32 cellular contexts compared by ENCODE assay signal in genomic region chr1:153434746-153435455, GRCh38. TPM values are rescaled to one million over a fixed set of nuclear protein-coding genes. Genes with fewer than 3 reads are reported as not detected.
A peak's percentile ranks its signal among the peaks of the same experiment; 100 is the strongest.
DNase-seq lines count a peak whose midpoint lies in the region; ATAC-seq, FAIRE-seq and TF ChIP-seq lines count a peak whose summit lies in the region.
"Had no signal": no experiment of that assay in that cellular context is flagged by ENCODE, and none has a peak within 500 bp of the region (broad histone marks: within the 10 kb centered on the region; RNA-seq: fewer than 3 reads in every experiment).

No MANE protein-coding gene starts in this region.

- no peaks in the 10 kb centered on the region for H3K9me3 ChIP-seq in pancreas
- H3K9me3 ChIP-seq in CD8-positive, alpha-beta memory T cell (ENCODE audit: low read length): no peaks in the 10 kb centered on the region
- H3K9me3 ChIP-seq: A549, Caco-2, SJCRH30 had no signal

- H3K79me1 ChIP-seq in mesendoderm (ENCODE audit: low read length): no peaks in the 10 kb centered on the region

- peaks cover 0 to 2% (median 0%) of the 10 kb centered on the region in 3 donors for H3K36me3 Mint-ChIP-seq in CD8-positive, alpha-beta memory T cell
- H3K36me3 Mint-ChIP-seq: CD4-positive, alpha-beta memory T cell had no signal

- H3K9ac ChIP-seq in mesendoderm (ENCODE audit: low read length): no peak overlapping the region

- WGBS in mesendoderm (ENCODE audit: extremely low coverage, insufficient coverage, low lambda C conversion rate): no CpG with 5 or more reads among the region's 11 CpGs
- WGBS in pancreas, 2 donors: 53 to 64% methylated on average over 11 of the region's 11 CpGs

- H3K23ac ChIP-seq in mesendoderm (ENCODE audit: low read length): no peak overlapping the region

- H3K9me3 Mint-ChIP-seq in CD8-positive, alpha-beta memory T cell: peaks cover 0 to 2% (median 0%) of the 10 kb centered on the region in 5 donors
- H3K9me3 Mint-ChIP-seq: CD4-positive, alpha-beta memory T cell had no signal

- H2AK5ac ChIP-seq in mesendoderm (ENCODE audit: low read length): no peak overlapping the region

- H3K36me3 ChIP-seq in mesendoderm (ENCODE audit: control insufficient read depth, insufficient read depth, low read length) (no peaks in the 10 kb centered on the region), pancreas (no peaks in the 10 kb centered on the region)
- no peaks in the 10 kb centered on the region for H3K36me3 ChIP-seq in CD8-positive, alpha-beta memory T cell (ENCODE audit: insufficient read depth, low read length)
- H3K36me3 ChIP-seq: SJCRH30 had no signal

- no peak overlapping the region for H3K27ac Mint-ChIP-seq in CD8-positive, alpha-beta memory T cell

- no peak overlapping the region for H4K5ac ChIP-seq in mesendoderm (ENCODE audit: low read length)

- H3K27me3 ChIP-seq in mesendoderm (ENCODE audit: insufficient read depth, low read length, poor library complexity) (no peaks in the 10 kb centered on the region), pancreas (no peaks in the 10 kb centered on the region)
- H3K27me3 ChIP-seq in CD8-positive, alpha-beta memory T cell (ENCODE audit: insufficient read depth, low read length, poor library complexity, severe bottlenecking): no peaks in the 10 kb centered on the region
- H3K27me3 ChIP-seq: SJCRH30 had no signal

- CTCF ChIA-PET in CD8-positive, alpha-beta memory T cell (lab: Charles Lee): no interaction called here

- no peak for TF ChIP-seq CTCF in pancreas (IDR thresholded peaks at IDR 0.05)

- H3K56ac ChIP-seq in mesendoderm (ENCODE audit: low read length): no peak overlapping the region

- no peak overlapping the region for H3K4me2 ChIP-seq in mesendoderm (ENCODE audit: low read length)
- H3K4me2 ChIP-seq: A549, PC-9 had no signal

- POLR2A ChIA-PET in CD8-positive, alpha-beta memory T cell (lab: Charles Lee): no interaction called here

- no peak overlapping the region for H3K4me3 Mint-ChIP-seq in CD8-positive, alpha-beta memory T cell
- H3K4me3 Mint-ChIP-seq: CD4-positive, alpha-beta memory T cell had no signal

- H3K79me2 ChIP-seq in mesendoderm (ENCODE audit: control insufficient read depth, insufficient read depth, low read length): no peaks in the 10 kb centered on the region

- FAIRE-seq in pancreas (lab: Jason Lieb, UNC): no peak
- FAIRE-seq: A549, GM12891, H1, HTR-8/SVneo had no signal

- H2BK120ac ChIP-seq in mesendoderm (ENCODE audit: low read depth, low read length): no peak overlapping the region

- H4K8ac ChIP-seq in mesendoderm (ENCODE audit: low read depth, low read length): no peak overlapping the region

- no peak overlapping the region for H2BK5ac ChIP-seq in mesendoderm (ENCODE audit: low read length)

- H3K4me1 ChIP-seq in mesendoderm (ENCODE audit: control insufficient read depth, low read depth, low read length): no peaks in the 10 kb centered on the region
- no peaks in the 10 kb centered on the region for H3K4me1 ChIP-seq in pancreas
- H3K4me1 ChIP-seq in CD8-positive, alpha-beta memory T cell (ENCODE audit: insufficient read depth, low read length): no peaks in the 10 kb centered on the region
- H3K4me1 ChIP-seq: A549, Caco-2, SJCRH30 had no signal

- H3K27me3 Mint-ChIP-seq in CD8-positive, alpha-beta memory T cell: peaks cover 23 to 58% of the 10 kb centered on the region in 2 donors

- ATAC-seq in pancreas (no peak), GM18907 (IDR thresholded peaks at IDR 0.05; ENCODE audit: unreplicated experiment) (no peak)
- ATAC-seq: A549, HCT116, Right ventricle myocardium inferior, SK-N-SH treated with all-trans-retinoic acid at 6 μM for 48 hours had no signal

- intact Hi-C loops in pancreas (cut with DNase I): no loop called here

- H2BK15ac ChIP-seq in mesendoderm (replicated peaks; ENCODE audit: low read depth): no peak overlapping the region

- DNase-seq in HUDEP-2 (lab: John Stamatoyannopoulos, UW; ENCODE audit: unreplicated experiment in 76 of 76): peak in 66 of 76 experiments; percentile 8 to 81 (median 49)
- peak; percentile 95 for DNase-seq in OCI-M1 (lab: John Stamatoyannopoulos, UW)
- peak; percentile 8 for DNase-seq in amniotic epithelial cell (ENCODE audit: low read depth)
- peak; percentile 1 for DNase-seq in mesendoderm
- no peak for DNase-seq in pancreas
- DNase-seq in NCI-H69 (lab: John Stamatoyannopoulos, UW): no peak
- no peak for DNase-seq in CD8-positive, alpha-beta memory T cell
- DNase-seq: C1 segment of cervical spinal cord; Caco-2; CD4-positive, alpha-beta memory T cell; GDM1; KG1; NCI-H1048; NCI-H1417 treated with DMSO at 0.1 percent for 48 hours; NCI-H187; NCI-H2081 treated with DMSO at 0.1 percent for 48 hours; NCI-H2171; NCI-H345; NCI-H524; NCI-H82; NK-92 treated with Interleukin-12 subunit alpha and Interleukin-12 subunit beta, amount 100 ng/mL, for 24 hours; PC-9; SJCRH30 had no signal

- H3K4ac ChIP-seq in mesendoderm (ENCODE audit: low read depth, low read length): no peak overlapping the region

- H3K4me3 ChIP-seq in mesendoderm (ENCODE audit: low read length) (no peak overlapping the region), pancreas (no peak overlapping the region)
- no peak overlapping the region for H3K4me3 ChIP-seq in CD8-positive, alpha-beta memory T cell (ENCODE audit: low read length)
- H3K4me3 ChIP-seq: A549, PC-9, SJCRH30 had no signal

- no peaks in the 10 kb centered on the region for H3K4me1 Mint-ChIP-seq in CD8-positive, alpha-beta memory T cell
- H3K4me1 Mint-ChIP-seq: CD4-positive, alpha-beta memory T cell had no signal

- no peak overlapping the region for H3K18ac ChIP-seq in mesendoderm (ENCODE audit: low read length)

- H3K27ac ChIP-seq in mesendoderm (ENCODE audit: low read depth, low read length): no peak overlapping the region
- no peak overlapping the region for H3K27ac ChIP-seq in pancreas
- no peak overlapping the region for H3K27ac ChIP-seq in CD8-positive, alpha-beta memory T cell (ENCODE audit: low read depth, low read length)
- H3K27ac ChIP-seq: A549, PC-9, SJCRH30 had no signal

RNA-seq across cellular contexts. Expression of gene S100A7A, which starts 18.6 kb away (rescaled TPM):
- polyA plus RNA-seq in mesendoderm (2013, experiment 1 of 2): not detected
- not detected for polyA plus RNA-seq in mesendoderm (2013, experiment 2 of 2)
- not detected for total RNA-seq in pancreas
- not detected for polyA plus RNA-seq in pancreas
- not detected for total RNA-seq in CD8-positive, alpha-beta memory T cell
- not detected for polyA plus RNA-seq in CD8-positive, alpha-beta memory T cell
- total RNA-seq: Caco-2; CD4-positive, alpha-beta memory T cell; H1; PC-9; Right ventricle myocardium inferior; RPMI7951; SJCRH30 had no signal
- polyA plus RNA-seq: A549; CD4-positive, alpha-beta memory T cell; H1 had no signal

RNA-seq across cellular contexts. Expression of gene S100A7, which starts 25.6 kb away (rescaled TPM):
- not detected for polyA plus RNA-seq in mesendoderm (2013, experiment 1 of 2)
- polyA plus RNA-seq in mesendoderm (2013, experiment 2 of 2): not detected
- total RNA-seq in pancreas: not detected
- polyA plus RNA-seq in pancreas: not detected
- not detected for total RNA-seq in CD8-positive, alpha-beta memory T cell
- not detected for polyA plus RNA-seq in CD8-positive, alpha-beta memory T cell
- total RNA-seq: Caco-2; CD4-positive, alpha-beta memory T cell; H1; PC-9; Right ventricle myocardium inferior; RPMI7951; SJCRH30 had no signal
- polyA plus RNA-seq: A549; CD4-positive, alpha-beta memory T cell; H1 had no signal

RNA-seq across cellular contexts. Expression of gene S100A8, which starts 44.0 kb away (rescaled TPM):
- not detected for polyA plus RNA-seq in mesendoderm (2013, experiment 1 of 2)
- polyA plus RNA-seq in mesendoderm (2013, experiment 2 of 2): not detected
- 10 to 100 TPM in 3 of 6 donors, 1 to 10 TPM in 3; 2.0 to 36.1 (median 12.1) TPM for total RNA-seq in pancreas
- polyA plus RNA-seq in pancreas: 10 to 100 TPM; 26.1 to 41.9 TPM
- total RNA-seq in CD8-positive, alpha-beta memory T cell: not detected
- polyA plus RNA-seq in CD8-positive, alpha-beta memory T cell: not detected
- total RNA-seq: Caco-2, H1, PC-9, SJCRH30 had no signal
- polyA plus RNA-seq: A549, H1 had no signal

RNA-seq across cellular contexts. Expression of gene S100A12, which starts 59.5 kb away (rescaled TPM):
- not detected for polyA plus RNA-seq in mesendoderm (2013, experiment 1 of 2)
- not detected for polyA plus RNA-seq in mesendoderm (2013, experiment 2 of 2)
- total RNA-seq in pancreas: 1 to 10 TPM in 3 of 6 donors, under 1 TPM in 2, not detected in 1; 0.44 to 3.3 (median 1.1) TPM
- polyA plus RNA-seq in pancreas: 1 to 10 TPM; 2.6 to 5.2 TPM
- total RNA-seq in CD8-positive, alpha-beta memory T cell: not detected
- not detected for polyA plus RNA-seq in CD8-positive, alpha-beta memory T cell
- total RNA-seq: Caco-2; CD4-positive, alpha-beta memory T cell; H1; PC-9; RPMI7951; SJCRH30 had no signal
- polyA plus RNA-seq: A549, H1 had no signal

Comparison
In these comparisons a context has a peak if more than half of its experiments do, and no peak if none do; other contexts are left out.
1. DNase-seq: peak in HUDEP-2 (66 of 76), OCI-M1 (single experiment), amniotic epithelial cell (single experiment) and mesendoderm (single experiment); none in pancreas (0 of 6), NCI-H69 (single experiment) and CD8-positive, alpha-beta memory T cell (0 of 5).